20 cellular contexts compared by ENCODE assay signal in the genomic region with DNA sequence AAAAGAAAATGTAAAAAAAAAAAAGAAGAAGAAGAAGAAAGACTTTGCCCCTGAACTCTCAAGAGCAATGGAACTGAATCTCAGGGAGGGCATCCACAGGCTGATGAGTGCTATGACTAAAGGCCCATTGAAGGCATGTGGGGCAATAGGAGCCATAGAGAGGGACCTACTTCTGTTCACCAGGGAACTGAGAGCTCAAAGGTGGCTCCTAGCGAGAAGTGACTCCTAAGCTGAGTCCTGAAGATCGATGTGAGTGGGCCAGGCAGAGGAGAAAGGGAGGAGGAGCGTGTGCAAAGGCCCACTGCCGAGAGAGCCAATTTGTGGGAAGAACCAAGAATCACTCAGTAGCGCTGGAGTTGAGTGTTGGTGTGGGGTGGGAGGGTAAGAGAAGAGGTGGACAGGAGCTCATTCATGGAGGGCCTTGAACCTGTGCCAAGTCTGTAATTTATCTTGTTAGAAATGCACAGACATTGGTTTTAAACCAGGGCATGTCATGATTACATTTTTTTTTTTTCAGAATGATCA.
DNase-seq lines count a peak whose midpoint lies in the region; ATAC-seq and TF ChIP-seq lines count a peak whose summit lies in the region.
"Had no signal": no experiment of that assay in that cellular context is flagged by ENCODE, and none has a peak within 500 bp of the region (broad histone marks: within the 10 kb centered on the region; RNA-seq: fewer than 3 reads in every experiment).

No MANE protein-coding gene starts in this region.

- H3K23ac ChIP-seq in mesendoderm (ENCODE audit: low read length): no peak overlapping the region

- H3K4me1 Mint-ChIP-seq in Caco-2 (ENCODE audit: low read depth, unreplicated experiment): peaks cover 17% of the 10 kb centered on the region
- peaks cover 3 to 6% of the 10 kb centered on the region in 2 donors for H3K4me1 Mint-ChIP-seq in natural killer cell treated with Interleukin-12 subunit alpha and Interleukin-12 subunit beta and Interleukin-15 and Interleukin-18, amount 100 ng/mL, for 72 hours (ENCODE audit: low read depth in 2 of 2)

- POLR2A ChIA-PET in Caco-2 (lab: Charles Lee): no interaction called here

- H3K4me3 Mint-ChIP-seq in Caco-2 (ENCODE audit: unreplicated experiment): no peak overlapping the region
- H3K4me3 Mint-ChIP-seq in natural killer cell treated with Interleukin-12 subunit alpha and Interleukin-12 subunit beta and Interleukin-15 and Interleukin-18, amount 100 ng/mL, for 72 hours: no peak overlapping the region
- H3K4me3 Mint-ChIP-seq: CD4-positive, alpha-beta memory T cell; T-helper 1 cell treated with Interleukin-12 subunit alpha and Interleukin-12 subunit beta and Interleukin-4 antibody, amounts not matched to agents 30 μg/mL and 1 μg/mL, for 36 hours had no signal

- intact Hi-C loops in Caco-2 (cut with micrococcal nuclease; ENCODE audit: unreplicated experiment): no loop called here

- H2AK5ac ChIP-seq in mesendoderm (ENCODE audit: low read length): no peak overlapping the region

- in situ Hi-C loops in SK-MEL-5 (cut with HindIII; ENCODE audit: low pct_unique_long_range_greater_than_20kb, low sequenced_read_pairs): loop anchor here (25.0 kb wide), 1 partner anchor 88 kb away; no protein-coding TSS in a partner anchor

- no peak overlapping the region for H3K4ac ChIP-seq in mesendoderm (ENCODE audit: low read depth, low read length)

- H3K27ac ChIP-seq in mesendoderm (ENCODE audit: low read depth, low read length): no peak overlapping the region
- H3K27ac ChIP-seq: BLaER1 treated with 17β-estradiol and CSF1 and Interleukin-3, amounts not matched to agents 10 nM and 100 nM; GM23248 had no signal

- no peak for ATAC-seq in natural killer cell treated with Interleukin-12 subunit alpha and Interleukin-12 subunit beta and Interleukin-15 and Interleukin-18, amount 100 ng/mL, for 72 hours
- no peak for ATAC-seq in GM21786 (IDR thresholded peaks at IDR 0.05; ENCODE audit: unreplicated experiment)
- ATAC-seq: HCT116, Panc1 had no signal

- no peaks in the 10 kb centered on the region for H3K36me3 Mint-ChIP-seq in Caco-2 (ENCODE audit: insufficient read depth, unreplicated experiment)
- no peaks in the 10 kb centered on the region for H3K36me3 Mint-ChIP-seq in natural killer cell treated with Interleukin-12 subunit alpha and Interleukin-12 subunit beta and Interleukin-15 and Interleukin-18, amount 100 ng/mL, for 72 hours
- H3K36me3 Mint-ChIP-seq: CD4-positive, alpha-beta memory T cell had no signal

- no peak overlapping the region for H4K8ac ChIP-seq in mesendoderm (ENCODE audit: low read depth, low read length)

- TF ChIP-seq CTCF in Caco-2 (IDR thresholded peaks at IDR 0.05; ENCODE audit: insufficient read depth in 1 of 2, low read depth in 1 of 2, low read length in 1 of 2, severe bottlenecking in 1 of 2, unreplicated experiment in 1 of 2): no peak

- no peaks in the 10 kb centered on the region for H3K9me3 Mint-ChIP-seq in Caco-2 (ENCODE audit: unreplicated experiment)
- H3K9me3 Mint-ChIP-seq in natural killer cell treated with Interleukin-12 subunit alpha and Interleukin-12 subunit beta and Interleukin-15 and Interleukin-18, amount 100 ng/mL, for 72 hours: no peaks in the 10 kb centered on the region
- H3K9me3 Mint-ChIP-seq: CD4-positive, alpha-beta memory T cell; T-helper 1 cell treated with Interleukin-12 subunit alpha and Interleukin-12 subunit beta and Interleukin-4 antibody, amounts not matched to agents 30 μg/mL and 1 μg/mL, for 36 hours had no signal

- CTCF ChIA-PET in Caco-2 (lab: Charles Lee): no interaction called here

- H3K9me3 ChIP-seq in Caco-2: no peaks in the 10 kb centered on the region

- H3K79me1 ChIP-seq in mesendoderm (ENCODE audit: low read length): no peaks in the 10 kb centered on the region

- H3K27ac Mint-ChIP-seq in Caco-2 (ENCODE audit: unreplicated experiment): peak overlapping the region; percentile 34
- H3K27ac Mint-ChIP-seq in natural killer cell treated with Interleukin-12 subunit alpha and Interleukin-12 subunit beta and Interleukin-15 and Interleukin-18, amount 100 ng/mL, for 72 hours: no peak overlapping the region
- H3K27ac Mint-ChIP-seq: CD4-positive, alpha-beta memory T cell; T-helper 1 cell treated with Interleukin-12 subunit alpha and Interleukin-12 subunit beta and Interleukin-4 antibody, amounts not matched to agents 30 μg/mL and 1 μg/mL, for 36 hours had no signal

- H3K56ac ChIP-seq in mesendoderm (ENCODE audit: low read length): peak overlapping the region; percentile 15

- WGBS in mesendoderm (ENCODE audit: extremely low coverage, insufficient coverage, low lambda C conversion rate): no CpG with 5 or more reads among the region's 5 CpGs

- H3K18ac ChIP-seq in mesendoderm (ENCODE audit: low read length): no peak overlapping the region

- no peaks in the 10 kb centered on the region for H3K27me3 ChIP-seq in Caco-2 (replicated peaks; ENCODE audit: control insufficient read depth, insufficient read depth, low read length)
- no peaks in the 10 kb centered on the region for H3K27me3 ChIP-seq in mesendoderm (ENCODE audit: insufficient read depth, low read length, poor library complexity)
- H3K27me3 ChIP-seq: BLaER1 treated with 17β-estradiol and CSF1 and Interleukin-3, amounts not matched to agents 10 nM and 100 nM had no signal

- H3K4me3 ChIP-seq in Caco-2 (ENCODE audit: low read depth, low read length) (no peak overlapping the region), mesendoderm (ENCODE audit: low read length) (no peak overlapping the region)
- H3K4me3 ChIP-seq: BLaER1 treated with 17β-estradiol and CSF1 and Interleukin-3, amounts not matched to agents 10 nM and 100 nM; GM23248 had no signal

- H3K79me2 ChIP-seq in mesendoderm (ENCODE audit: control insufficient read depth, insufficient read depth, low read length): no peaks in the 10 kb centered on the region

- no peak overlapping the region for H2BK15ac ChIP-seq in mesendoderm (replicated peaks; ENCODE audit: low read depth)

- H3K4me1 ChIP-seq in Caco-2 (peaks cover under 1% of the 10 kb centered on the region), mesendoderm (ENCODE audit: control insufficient read depth, low read depth, low read length) (no peaks in the 10 kb centered on the region)

- no peak overlapping the region for H4K5ac ChIP-seq in mesendoderm (ENCODE audit: low read length)

- no peaks in the 10 kb centered on the region for H3K27me3 Mint-ChIP-seq in Caco-2 (ENCODE audit: insufficient read depth, unreplicated experiment)
- H3K27me3 Mint-ChIP-seq in natural killer cell treated with Interleukin-12 subunit alpha and Interleukin-12 subunit beta and Interleukin-15 and Interleukin-18, amount 100 ng/mL, for 72 hours: peaks cover 8 to 11% of the 10 kb centered on the region in 2 donors

- no peak overlapping the region for H2BK5ac ChIP-seq in mesendoderm (ENCODE audit: low read length)

- peak; percentile 3 for DNase-seq in NCI-H146 (lab: John Stamatoyannopoulos, UW)
- DNase-seq in NCI-H146 treated with DMSO at 0.1 percent for 48 hours (lab: John Stamatoyannopoulos, UW; ENCODE audit: unreplicated experiment): no peak
- DNase-seq in Caco-2: no peak
- DNase-seq in SK-MEL-5 (ENCODE audit: low read depth, low spot score): peak; percentile 52
- no peak for DNase-seq in mesendoderm
- no peak for DNase-seq in natural killer cell treated with Interleukin-12 subunit alpha and Interleukin-12 subunit beta and Interleukin-15 and Interleukin-18, amount 100 ng/mL, for 72 hours (ENCODE audit: low spot score)
- DNase-seq: 8988T; Calu3; CD4-positive, alpha-beta memory T cell; DMS153; GM23248; Kasumi-1; NCI-H1092 treated with DMSO at 0.1 percent for 48 hours; NCI-H1436 treated with DMSO at 0.1 percent for 48 hours; NCI-H2081 treated with DMSO at 0.1 percent for 48 hours had no signal

- H2BK120ac ChIP-seq in mesendoderm (ENCODE audit: low read depth, low read length): no peak overlapping the region

- no peaks in the 10 kb centered on the region for H3K36me3 ChIP-seq in Caco-2 (ENCODE audit: control insufficient read depth, insufficient read depth, low read length)
- H3K36me3 ChIP-seq in mesendoderm (ENCODE audit: control insufficient read depth, insufficient read depth, low read length): no peaks in the 10 kb centered on the region
- H3K36me3 ChIP-seq: BLaER1 treated with 17β-estradiol and CSF1 and Interleukin-3, amounts not matched to agents 10 nM and 100 nM had no signal

- H3K9ac ChIP-seq in mesendoderm (ENCODE audit: low read length): no peak overlapping the region
- H3K9ac ChIP-seq: BLaER1 treated with 17β-estradiol and CSF1 and Interleukin-3, amounts not matched to agents 10 nM and 100 nM; GM23248 had no signal

- BruUV-seq in Caco-2 (replicated peaks; lab: Mats Ljungman, UMichigan): no TSS peak

- H3K4me2 ChIP-seq in mesendoderm (ENCODE audit: low read length): no peak overlapping the region
- H3K4me2 ChIP-seq: BLaER1 treated with 17β-estradiol and CSF1 and Interleukin-3, amounts not matched to agents 10 nM and 100 nM had no signal

Comparison
In these comparisons a context has a peak if more than half of its experiments do, and no peak if none do; other contexts are left out.
1. DNase-seq: peak in NCI-H146 (single experiment) and SK-MEL-5 (single experiment); none in NCI-H146 treated with DMSO at 0.1 percent for 48 hours (single experiment), Caco-2 (0 of 2), mesendoderm (single experiment) and natural killer cell treated with Interleukin-12 subunit alpha and Interleukin-12 subunit beta and Interleukin-15 and Interleukin-18, amount 100 ng/mL, for 72 hours (single experiment).